In the genomic region with DNA sequence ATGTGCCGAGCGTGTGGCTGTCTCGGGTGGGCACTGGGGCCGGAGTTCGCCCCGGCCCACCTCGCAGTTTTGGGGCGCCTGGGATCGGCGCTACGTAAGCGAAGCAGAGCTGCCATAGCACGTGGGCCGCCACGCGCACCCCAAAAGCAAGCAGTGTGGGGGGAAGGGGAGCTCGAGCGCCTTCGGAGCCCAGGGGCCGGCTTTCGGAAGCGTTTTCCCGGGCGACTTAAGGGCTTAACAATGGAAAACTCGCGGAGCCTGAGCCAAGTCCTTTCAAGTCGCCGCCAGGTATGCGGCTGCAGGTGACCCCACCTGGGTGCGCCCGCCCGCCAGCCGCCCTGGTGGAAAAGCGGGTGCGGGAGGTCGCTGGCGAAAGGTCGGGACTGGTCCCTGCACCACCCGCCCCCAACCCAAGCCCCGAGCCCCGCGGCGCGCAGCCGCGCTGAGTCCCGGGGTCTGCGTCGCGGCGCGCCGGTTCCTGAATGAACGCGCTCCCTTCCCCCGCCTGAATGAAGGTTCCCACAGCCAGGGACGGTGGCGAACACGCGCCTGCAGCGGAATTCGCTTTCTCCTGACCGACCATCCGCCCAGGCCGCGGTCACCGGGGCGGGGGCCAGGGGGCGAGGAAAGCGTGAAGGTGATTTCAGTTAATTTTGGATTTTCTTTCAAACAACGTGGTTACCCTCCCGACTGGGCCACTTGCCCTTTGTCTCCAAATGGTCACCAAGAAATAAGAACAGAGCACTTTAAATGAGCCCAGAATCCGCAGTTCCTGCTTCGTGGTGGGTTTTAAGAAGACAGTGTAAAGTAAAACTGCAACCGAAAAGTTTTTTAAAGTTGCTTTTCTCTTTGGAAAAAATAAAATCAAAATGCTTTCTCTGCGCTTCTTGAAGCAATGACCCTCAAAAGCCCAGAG, we compare ENCODE assay signal across 1 cellular context.
TF ChIP-seq lines count a peak whose summit lies in the region.

No MANE protein-coding gene starts in this region.

TF ChIP-seq in HEK293, 187 proteins besides CTCF, POLR2A, EP300 and RAD21 (continued from another document and continues in another):
- TF ChIP-seq, protein P1, sequence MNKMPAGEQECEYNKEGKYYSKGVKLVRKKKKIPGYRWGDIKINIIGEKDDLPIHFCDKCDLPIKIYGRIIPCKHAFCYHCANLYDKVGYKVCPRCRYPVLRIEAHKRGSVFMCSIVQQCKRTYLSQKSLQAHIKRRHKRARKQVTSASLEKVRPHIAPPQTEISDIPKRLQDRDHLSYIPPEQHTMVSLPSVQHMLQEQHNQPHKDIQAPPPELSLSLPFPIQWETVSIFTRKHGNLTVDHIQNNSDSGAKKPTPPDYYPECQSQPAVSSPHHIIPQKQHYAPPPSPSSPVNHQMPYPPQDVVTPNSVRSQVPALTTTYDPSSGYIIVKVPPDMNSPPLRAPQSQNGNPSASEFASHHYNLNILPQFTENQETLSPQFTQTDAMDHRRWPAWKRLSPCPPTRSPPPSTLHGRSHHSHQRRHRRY (tag by site-specific recombination; IDR thresholded peaks at IDR 0.05): no peak
- no peak for TF ChIP-seq ZNF350 (tag by site-specific recombination; IDR thresholded peaks at IDR 0.05)
- no peak for TF ChIP-seq KLF16 (tag by site-specific recombination; IDR thresholded peaks at IDR 0.05)
- no peak for TF ChIP-seq SP7 (tag by site-specific recombination; IDR thresholded peaks at IDR 0.05)
- no peak for TF ChIP-seq SP3 (tag by site-specific recombination; IDR thresholded peaks at IDR 0.05)
- no peak for TF ChIP-seq ZNF621 (tag by site-specific recombination; IDR thresholded peaks at IDR 0.05)
- no peak for TF ChIP-seq SCRT2 (tag by site-specific recombination; IDR thresholded peaks at IDR 0.05)
- TF ChIP-seq, protein P2, sequence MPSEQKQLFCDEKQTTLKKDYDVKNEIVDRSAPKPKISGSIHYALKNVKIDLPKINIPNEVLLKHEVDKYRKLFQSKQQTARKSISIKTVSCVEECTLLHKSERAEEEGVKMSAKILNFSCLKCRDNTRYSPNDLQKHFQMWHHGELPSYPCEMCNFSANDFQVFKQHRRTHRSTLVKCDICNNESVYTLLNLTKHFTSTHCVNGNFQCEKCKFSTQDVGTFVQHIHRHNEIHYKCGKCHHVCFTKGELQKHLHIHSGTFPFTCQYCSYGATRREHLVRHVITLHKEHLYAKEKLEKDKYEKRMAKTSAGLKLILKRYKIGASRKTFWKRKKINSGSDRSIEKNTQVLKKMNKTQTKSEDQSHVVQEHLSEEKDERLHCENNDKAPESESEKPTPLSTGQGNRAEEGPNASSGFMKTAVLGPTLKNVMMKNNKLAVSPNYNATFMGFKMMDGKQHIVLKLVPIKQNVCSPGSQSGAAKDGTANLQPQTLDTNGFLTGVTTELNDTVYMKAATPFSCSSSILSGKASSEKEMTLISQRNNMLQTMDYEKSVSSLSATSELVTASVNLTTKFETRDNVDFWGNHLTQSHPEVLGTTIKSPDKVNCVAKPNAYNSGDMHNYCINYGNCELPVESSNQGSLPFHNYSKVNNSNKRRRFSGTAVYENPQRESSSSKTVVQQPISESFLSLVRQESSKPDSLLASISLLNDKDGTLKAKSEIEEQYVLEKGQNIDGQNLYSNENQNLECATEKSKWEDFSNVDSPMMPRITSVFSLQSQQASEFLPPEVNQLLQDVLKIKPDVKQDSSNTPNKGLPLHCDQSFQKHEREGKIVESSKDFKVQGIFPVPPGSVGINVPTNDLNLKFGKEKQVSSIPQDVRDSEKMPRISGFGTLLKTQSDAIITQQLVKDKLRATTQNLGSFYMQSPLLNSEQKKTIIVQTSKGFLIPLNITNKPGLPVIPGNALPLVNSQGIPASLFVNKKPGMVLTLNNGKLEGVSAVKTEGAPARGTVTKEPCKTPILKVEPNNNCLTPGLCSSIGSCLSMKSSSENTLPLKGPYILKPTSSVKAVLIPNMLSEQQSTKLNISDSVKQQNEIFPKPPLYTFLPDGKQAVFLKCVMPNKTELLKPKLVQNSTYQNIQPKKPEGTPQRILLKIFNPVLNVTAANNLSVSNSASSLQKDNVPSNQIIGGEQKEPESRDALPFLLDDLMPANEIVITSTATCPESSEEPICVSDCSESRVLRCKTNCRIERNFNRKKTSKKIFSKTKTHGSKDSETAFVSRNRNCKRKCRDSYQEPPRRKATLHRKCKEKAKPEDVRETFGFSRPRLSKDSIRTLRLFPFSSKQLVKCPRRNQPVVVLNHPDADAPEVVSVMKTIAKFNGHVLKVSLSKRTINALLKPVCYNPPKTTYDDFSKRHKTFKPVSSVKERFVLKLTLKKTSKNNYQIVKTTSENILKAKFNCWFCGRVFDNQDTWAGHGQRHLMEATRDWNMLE (tag by site-specific recombination; conservative IDR thresholded peaks at IDR 0.05; ENCODE audit: low read depth): no peak
- TF ChIP-seq, protein P3, sequence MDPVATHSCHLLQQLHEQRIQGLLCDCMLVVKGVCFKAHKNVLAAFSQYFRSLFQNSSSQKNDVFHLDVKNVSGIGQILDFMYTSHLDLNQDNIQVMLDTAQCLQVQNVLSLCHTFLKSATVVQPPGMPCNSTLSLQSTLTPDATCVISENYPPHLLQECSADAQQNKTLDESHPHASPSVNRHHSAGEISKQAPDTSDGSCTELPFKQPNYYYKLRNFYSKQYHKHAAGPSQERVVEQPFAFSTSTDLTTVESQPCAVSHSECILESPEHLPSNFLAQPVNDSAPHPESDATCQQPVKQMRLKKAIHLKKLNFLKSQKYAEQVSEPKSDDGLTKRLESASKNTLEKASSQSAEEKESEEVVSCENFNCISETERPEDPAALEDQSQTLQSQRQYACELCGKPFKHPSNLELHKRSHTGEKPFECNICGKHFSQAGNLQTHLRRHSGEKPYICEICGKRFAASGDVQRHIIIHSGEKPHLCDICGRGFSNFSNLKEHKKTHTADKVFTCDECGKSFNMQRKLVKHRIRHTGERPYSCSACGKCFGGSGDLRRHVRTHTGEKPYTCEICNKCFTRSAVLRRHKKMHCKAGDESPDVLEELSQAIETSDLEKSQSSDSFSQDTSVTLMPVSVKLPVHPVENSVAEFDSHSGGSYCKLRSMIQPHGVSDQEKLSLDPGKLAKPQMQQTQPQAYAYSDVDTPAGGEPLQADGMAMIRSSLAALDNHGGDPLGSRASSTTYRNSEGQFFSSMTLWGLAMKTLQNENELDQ (tag by site-specific recombination; IDR thresholded peaks at IDR 0.05; ENCODE audit: low read depth): no peak
- no peak for TF ChIP-seq ZNF157 (tag by site-specific recombination; IDR thresholded peaks at IDR 0.05)
- TF ChIP-seq, protein P4, sequence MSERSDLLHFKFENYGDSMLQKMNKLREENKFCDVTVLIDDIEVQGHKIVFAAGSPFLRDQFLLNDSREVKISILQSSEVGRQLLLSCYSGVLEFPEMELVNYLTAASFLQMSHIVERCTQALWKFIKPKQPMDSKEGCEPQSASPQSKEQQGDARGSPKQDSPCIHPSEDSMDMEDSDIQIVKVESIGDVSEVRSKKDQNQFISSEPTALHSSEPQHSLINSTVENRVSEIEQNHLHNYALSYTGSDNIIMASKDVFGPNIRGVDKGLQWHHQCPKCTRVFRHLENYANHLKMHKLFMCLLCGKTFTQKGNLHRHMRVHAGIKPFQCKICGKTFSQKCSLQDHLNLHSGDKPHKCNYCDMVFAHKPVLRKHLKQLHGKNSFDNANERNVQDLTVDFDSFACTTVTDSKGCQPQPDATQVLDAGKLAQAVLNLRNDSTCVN (tag by site-specific recombination; optimal IDR thresholded peaks at IDR 0.05): peak; percentile 54
- TF ChIP-seq ZEB2 (tag by site-specific recombination; IDR thresholded peaks at IDR 0.05): peak; percentile 59
- TF ChIP-seq ZNF266 (tag by site-specific recombination; IDR thresholded peaks at IDR 0.05; ENCODE audit: low read depth): no peak
- TF ChIP-seq TRIM28 (IDR thresholded peaks at IDR 0.05; ENCODE audit: borderline replicate concordance, low read length): no peak
- no peak for TF ChIP-seq ZNF214 (tag by site-specific recombination; IDR thresholded peaks at IDR 0.05; ENCODE audit: borderline replicate concordance)
- no peak for TF ChIP-seq ZNF19 (tag by site-specific recombination; IDR thresholded peaks at IDR 0.05; ENCODE audit: low read depth)
- no peak for TF ChIP-seq ZNF133 (tag by site-specific recombination; IDR thresholded peaks at IDR 0.05)
- TF ChIP-seq HOXA7 (CRISPR knock-in tag; IDR thresholded peaks at IDR 0.05; ENCODE audit: borderline replicate concordance): no peak
- no peak for TF ChIP-seq ZNF311 (tag by site-specific recombination; IDR thresholded peaks at IDR 0.05; ENCODE audit: borderline replicate concordance)
- TF ChIP-seq ZSCAN16 (tag by site-specific recombination; IDR thresholded peaks at IDR 0.05): no peak
- TF ChIP-seq, protein P5, sequence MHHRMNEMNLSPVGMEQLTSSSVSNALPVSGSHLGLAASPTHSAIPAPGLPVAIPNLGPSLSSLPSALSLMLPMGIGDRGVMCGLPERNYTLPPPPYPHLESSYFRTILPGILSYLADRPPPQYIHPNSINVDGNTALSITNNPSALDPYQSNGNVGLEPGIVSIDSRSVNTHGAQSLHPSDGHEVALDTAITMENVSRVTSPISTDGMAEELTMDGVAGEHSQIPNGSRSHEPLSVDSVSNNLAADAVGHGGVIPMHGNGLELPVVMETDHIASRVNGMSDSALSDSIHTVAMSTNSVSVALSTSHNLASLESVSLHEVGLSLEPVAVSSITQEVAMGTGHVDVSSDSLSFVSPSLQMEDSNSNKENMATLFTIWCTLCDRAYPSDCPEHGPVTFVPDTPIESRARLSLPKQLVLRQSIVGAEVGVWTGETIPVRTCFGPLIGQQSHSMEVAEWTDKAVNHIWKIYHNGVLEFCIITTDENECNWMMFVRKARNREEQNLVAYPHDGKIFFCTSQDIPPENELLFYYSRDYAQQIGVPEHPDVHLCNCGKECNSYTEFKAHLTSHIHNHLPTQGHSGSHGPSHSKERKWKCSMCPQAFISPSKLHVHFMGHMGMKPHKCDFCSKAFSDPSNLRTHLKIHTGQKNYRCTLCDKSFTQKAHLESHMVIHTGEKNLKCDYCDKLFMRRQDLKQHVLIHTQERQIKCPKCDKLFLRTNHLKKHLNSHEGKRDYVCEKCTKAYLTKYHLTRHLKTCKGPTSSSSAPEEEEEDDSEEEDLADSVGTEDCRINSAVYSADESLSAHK (tag by site-specific recombination; IDR thresholded peaks at IDR 0.05): no peak
- TF ChIP-seq ZNF169 (tag by site-specific recombination; IDR thresholded peaks at IDR 0.05): no peak
- no peak for TF ChIP-seq REPIN1 (tag by site-specific recombination; IDR thresholded peaks at IDR 0.05; ENCODE audit: low read depth)
- peak; percentile 75; the same call in 1 of the 2 replicates for TF ChIP-seq TCF7L2 (IDR thresholded peaks at IDR 0.05; ENCODE audit: borderline replicate concordance, low read depth, low read length)
- TF ChIP-seq ZIC2 (tag by site-specific recombination; IDR thresholded peaks at IDR 0.05): no peak
- no peak for TF ChIP-seq ZNF132 (tag by site-specific recombination; IDR thresholded peaks at IDR 0.05; ENCODE audit: borderline replicate concordance)
- TF ChIP-seq, protein P6, sequence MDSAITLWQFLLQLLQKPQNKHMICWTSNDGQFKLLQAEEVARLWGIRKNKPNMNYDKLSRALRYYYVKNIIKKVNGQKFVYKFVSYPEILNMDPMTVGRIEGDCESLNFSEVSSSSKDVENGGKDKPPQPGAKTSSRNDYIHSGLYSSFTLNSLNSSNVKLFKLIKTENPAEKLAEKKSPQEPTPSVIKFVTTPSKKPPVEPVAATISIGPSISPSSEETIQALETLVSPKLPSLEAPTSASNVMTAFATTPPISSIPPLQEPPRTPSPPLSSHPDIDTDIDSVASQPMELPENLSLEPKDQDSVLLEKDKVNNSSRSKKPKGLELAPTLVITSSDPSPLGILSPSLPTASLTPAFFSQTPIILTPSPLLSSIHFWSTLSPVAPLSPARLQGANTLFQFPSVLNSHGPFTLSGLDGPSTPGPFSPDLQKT (IDR thresholded peaks at IDR 0.05; ENCODE audit: borderline replicate concordance, low read depth, low read length): no peak
- TF ChIP-seq ZNF138 (tag by site-specific recombination; IDR thresholded peaks at IDR 0.05; ENCODE audit: borderline replicate concordance): no peak
- no peak for TF ChIP-seq ZNF114 (tag by site-specific recombination; IDR thresholded peaks at IDR 0.05)
- no peak for TF ChIP-seq ZNF624 (tag by site-specific recombination; IDR thresholded peaks at IDR 0.05)
- no peak for TF ChIP-seq ZNF223 (tag by site-specific recombination; IDR thresholded peaks at IDR 0.05)
- TF ChIP-seq PRDM1 (tag by site-specific recombination; IDR thresholded peaks at IDR 0.05): 0 out of 2 replicates have a peak, but pooled peaks have one; percentile 6
- no peak for TF ChIP-seq GLI2 (tag by site-specific recombination; IDR thresholded peaks at IDR 0.05; ENCODE audit: borderline replicate concordance, low read depth)
- TF ChIP-seq ZNF830 (tag by site-specific recombination; IDR thresholded peaks at IDR 0.05; ENCODE audit: low read depth): no peak
- TF ChIP-seq ZNF792 (tag by site-specific recombination; IDR thresholded peaks at IDR 0.05): no peak
- TF ChIP-seq ZNF335 (tag by site-specific recombination; conservative IDR thresholded peaks at IDR 0.05): peak; percentile 80
- TF ChIP-seq, protein P7, sequence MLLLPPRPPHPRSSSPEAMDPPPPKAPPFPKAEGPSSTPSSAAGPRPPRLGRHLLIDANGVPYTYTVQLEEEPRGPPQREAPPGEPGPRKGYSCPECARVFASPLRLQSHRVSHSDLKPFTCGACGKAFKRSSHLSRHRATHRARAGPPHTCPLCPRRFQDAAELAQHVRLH (tag by site-specific recombination; IDR thresholded peaks at IDR 0.05): no peak
- TF ChIP-seq BCL11A (tag by site-specific recombination; IDR thresholded peaks at IDR 0.05; ENCODE audit: low read depth): no peak
- no peak for TF ChIP-seq RBAK (tag by site-specific recombination; IDR thresholded peaks at IDR 0.05)
- TF ChIP-seq, protein P8, sequence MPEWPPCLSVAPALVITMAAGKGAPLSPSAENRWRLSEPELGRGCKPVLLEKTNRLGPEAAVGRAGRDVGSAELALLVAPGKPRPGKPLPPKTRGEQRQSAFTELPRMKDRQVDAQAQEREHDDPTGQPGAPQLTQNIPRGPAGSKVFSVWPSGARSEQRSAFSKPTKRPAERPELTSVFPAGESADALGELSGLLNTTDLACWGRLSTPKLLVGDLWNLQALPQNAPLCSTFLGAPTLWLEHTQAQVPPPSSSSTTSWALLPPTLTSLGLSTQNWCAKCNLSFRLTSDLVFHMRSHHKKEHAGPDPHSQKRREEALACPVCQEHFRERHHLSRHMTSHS (tag by site-specific recombination; IDR thresholded peaks at IDR 0.05): no peak
- TF ChIP-seq ZNF549 (tag by site-specific recombination; IDR thresholded peaks at IDR 0.05): peak; percentile 83
- no peak for TF ChIP-seq ZNF658 (tag by site-specific recombination; IDR thresholded peaks at IDR 0.05)
- no peak for TF ChIP-seq GLI4 (tag by site-specific recombination; IDR thresholded peaks at IDR 0.05)
- no peak for TF ChIP-seq ZNF174 (tag by site-specific recombination; IDR thresholded peaks at IDR 0.05)
- no peak for TF ChIP-seq ZNF530 (tag by site-specific recombination; IDR thresholded peaks at IDR 0.05; ENCODE audit: low read depth)
- TF ChIP-seq ZNF623 (tag by site-specific recombination; IDR thresholded peaks at IDR 0.05): no peak
- no peak for TF ChIP-seq HOXC10 (CRISPR knock-in tag; IDR thresholded peaks at IDR 0.05)
- TF ChIP-seq ZNF341 (tag by site-specific recombination; IDR thresholded peaks at IDR 0.05; ENCODE audit: low read depth): no peak
- no peak for TF ChIP-seq ZNF248 (tag by site-specific recombination; IDR thresholded peaks at IDR 0.05)
